In genomic region chr14:50961606-50962259, GRCh38 we compare ENCODE assay signal across 10 cellular contexts. TPM values are rescaled to one million over a fixed set of nuclear protein-coding genes. Genes with fewer than 3 reads are reported as not detected.
DNase-seq lines count a peak whose midpoint lies in the region; ATAC-seq, FAIRE-seq and TF ChIP-seq lines count a peak whose summit lies in the region.
"Had no signal": no experiment of that assay in that cellular context is flagged by ENCODE, and none has a peak within 500 bp of the region (broad histone marks: within the 10 kb centered on the region; RNA-seq: fewer than 3 reads in every experiment).

No MANE protein-coding gene starts in this region.

- H3K4me2 ChIP-seq in astrocyte (ENCODE audit: low read length) (peak overlapping the region; percentile 73), keratinocyte (ENCODE audit: control insufficient read depth, extremely low read depth, insufficient read depth, low read depth, low read length) (no peak overlapping the region)

- intact Hi-C loops in Caco-2 (cut with micrococcal nuclease; ENCODE audit: unreplicated experiment) = no loop called here

- H3K4me1 ChIP-seq in astrocyte (ENCODE audit: insufficient read depth, low read length) (peaks cover 26% of the 10 kb centered on the region), keratinocyte (ENCODE audit: control insufficient read depth, extremely low read depth, insufficient read depth, low read length) (peaks cover 10% of the 10 kb centered on the region), subcutaneous abdominal adipose tissue (ENCODE audit: control insufficient read depth in 5 of 5, insufficient read depth in 5 of 5, low read length in 5 of 5) (peaks cover 0 to 17% (median 12%) of the 10 kb centered on the region in 5 donors), Caco-2 (no peaks in the 10 kb centered on the region)

- H3K27ac ChIP-seq in astrocyte (ENCODE audit: low read depth, low read length) = peak overlapping the region; percentile 36
- H3K27ac ChIP-seq in keratinocyte (ENCODE audit: control insufficient read depth, insufficient read depth, low read length) = no peak overlapping the region
- H3K27ac ChIP-seq in subcutaneous abdominal adipose tissue (ENCODE audit: low read depth, low read length) = no peak overlapping the region

- dilution Hi-C loops in keratinocyte (cut with MboI; ENCODE audit: extremely low pct_ligation_motif_present, low sequenced_read_pairs) = no loop called here

- ATAC-seq in GM21723 (IDR thresholded peaks at IDR 0.05; ENCODE audit: unreplicated experiment) (no peak), GM19463 (IDR thresholded peaks at IDR 0.05; ENCODE audit: unreplicated experiment) (no peak)

- DNase-seq in HCEC 1CT (peak; percentile 92), astrocyte (ENCODE audit: low read depth) (peak; percentile 95), keratinocyte (ENCODE audit: low read depth, low spot score) (no peak), NCI-H1105 treated with DMSO at 0.1 percent for 48 hours (lab: John Stamatoyannopoulos, UW) (no peak), Caco-2 (no peak)
- DNase-seq: effector CD8-positive, alpha-beta T cell; naive B cell had no signal

- H3K27me3 Mint-ChIP-seq in astrocyte (ENCODE audit: low read depth, unreplicated experiment) (no peaks in the 10 kb centered on the region), Caco-2 (ENCODE audit: insufficient read depth, unreplicated experiment) (no peaks in the 10 kb centered on the region)

- H3K79me2 ChIP-seq in astrocyte (ENCODE audit: insufficient read depth, low read length) (no peaks in the 10 kb centered on the region), keratinocyte (ENCODE audit: control insufficient read depth, insufficient read depth, low read length) (no peaks in the 10 kb centered on the region)

- H4K20me1 ChIP-seq in astrocyte (ENCODE audit: insufficient read depth, low read length) (no peaks in the 10 kb centered on the region), keratinocyte (ENCODE audit: control insufficient read depth, extremely low read depth, insufficient read depth, low read length) (no peaks in the 10 kb centered on the region)

- H3K4me1 Mint-ChIP-seq in astrocyte (ENCODE audit: low read depth, unreplicated experiment) (peaks cover 14% of the 10 kb centered on the region), Caco-2 (ENCODE audit: low read depth, unreplicated experiment) (no peaks in the 10 kb centered on the region)
- H3K4me1 Mint-ChIP-seq: naive B cell had no signal

- H3K9ac ChIP-seq in astrocyte (ENCODE audit: low read length) (no peak overlapping the region), keratinocyte (ENCODE audit: control insufficient read depth, extremely low read depth, insufficient read depth, low read length) (no peak overlapping the region), subcutaneous abdominal adipose tissue (ENCODE audit: low read length in 5 of 5) (no peak overlapping the region)

- no peaks in the 10 kb centered on the region for H3K36me3 ChIP-seq in astrocyte (ENCODE audit: insufficient read depth, low read length)
- no peaks in the 10 kb centered on the region for H3K36me3 ChIP-seq in keratinocyte (ENCODE audit: control insufficient read depth in 2 of 2, extremely low read depth in 1 of 2, insufficient read depth in 2 of 2, low read length in 2 of 2)
- no peaks in the 10 kb centered on the region for H3K36me3 ChIP-seq in subcutaneous abdominal adipose tissue (ENCODE audit: control insufficient read depth in 5 of 5, insufficient read depth in 5 of 5, low read length in 5 of 5)
- H3K36me3 ChIP-seq in Caco-2 (ENCODE audit: control insufficient read depth, insufficient read depth, low read length) = no peaks in the 10 kb centered on the region

- no peaks in the 10 kb centered on the region for H3K9me1 ChIP-seq in keratinocyte (ENCODE audit: control insufficient read depth, extremely low read depth, insufficient read depth, low read length)

- POLR2A ChIA-PET in Caco-2 (lab: Charles Lee) = no interaction called here

- peak overlapping the region; percentile 27 for H3K4me3 ChIP-seq in astrocyte (ENCODE audit: insufficient read depth, low read depth, low read length)
- no peak overlapping the region for H3K4me3 ChIP-seq in keratinocyte (ENCODE audit: control insufficient read depth in 2 of 3, extremely low read depth in 1 of 3, insufficient read depth in 2 of 3, low read depth in 1 of 3, low read length in 3 of 3)
- H3K4me3 ChIP-seq in subcutaneous abdominal adipose tissue (ENCODE audit: low read depth in 1 of 5, low read length in 5 of 5) = peak overlapping the region in 3 of 5 donors; percentile 17 to 47 (median 18)
- no peak overlapping the region for H3K4me3 ChIP-seq in Caco-2 (ENCODE audit: low read depth, low read length)

- TF ChIP-seq CTCF in astrocyte (IDR thresholded peaks at IDR 0.05; ENCODE audit: insufficient read depth, low read depth, low read length) = no peak
- TF ChIP-seq CTCF in keratinocyte (optimal IDR thresholded peaks at IDR 0.05 in 1 of 3, IDR thresholded peaks at IDR 0.05 in 1 of 3, conservative IDR thresholded peaks at IDR 0.05 in 1 of 3; ENCODE audit: extremely low read depth in 1 of 3, insufficient read depth in 2 of 3, low read length in 3 of 3) = no peak
- TF ChIP-seq CTCF in Caco-2 (IDR thresholded peaks at IDR 0.05; ENCODE audit: insufficient read depth in 1 of 2, low read depth in 1 of 2, low read length in 1 of 2, severe bottlenecking in 1 of 2, unreplicated experiment in 1 of 2) = no peak

- BruUV-seq in Caco-2 (replicated peaks; lab: Mats Ljungman, UMichigan) = no TSS peak

- no peaks in the 10 kb centered on the region for H3K9me3 Mint-ChIP-seq in astrocyte (ENCODE audit: unreplicated experiment)
- H3K9me3 Mint-ChIP-seq in Caco-2 (ENCODE audit: unreplicated experiment) = no peaks in the 10 kb centered on the region
- H3K9me3 Mint-ChIP-seq: naive B cell had no signal

- peak; percentile 39 for FAIRE-seq in astrocyte (lab: Jason Lieb, UNC)
- peak; percentile 84 for FAIRE-seq in keratinocyte (lab: Jason Lieb, UNC)

- H3K36me3 Mint-ChIP-seq in astrocyte (ENCODE audit: low read depth, unreplicated experiment) (no peaks in the 10 kb centered on the region), Caco-2 (ENCODE audit: insufficient read depth, unreplicated experiment) (no peaks in the 10 kb centered on the region)
- H3K36me3 Mint-ChIP-seq: naive B cell had no signal

- H3K27ac Mint-ChIP-seq in astrocyte (ENCODE audit: unreplicated experiment) = no peak overlapping the region
- no peak overlapping the region for H3K27ac Mint-ChIP-seq in Caco-2 (ENCODE audit: unreplicated experiment)
- H3K27ac Mint-ChIP-seq: naive B cell had no signal

- CTCF ChIA-PET in Caco-2 (lab: Charles Lee) = no interaction called here

- H3K27me3 ChIP-seq in astrocyte (ENCODE audit: insufficient read depth, low read length) (no peaks in the 10 kb centered on the region), keratinocyte (ENCODE audit: control insufficient read depth, extremely low read depth, insufficient read depth, low read length) (no peaks in the 10 kb centered on the region), subcutaneous abdominal adipose tissue (ENCODE audit: control insufficient read depth in 5 of 5, insufficient read depth in 4 of 5, low read length in 5 of 5) (no peaks in the 10 kb centered on the region), Caco-2 (replicated peaks; ENCODE audit: control insufficient read depth, insufficient read depth, low read length) (no peaks in the 10 kb centered on the region)

- no peak overlapping the region for H2AFZ ChIP-seq in astrocyte (ENCODE audit: low read depth, low read length)
- H2AFZ ChIP-seq in keratinocyte (ENCODE audit: control insufficient read depth, low read length) = no peak overlapping the region

- H3K4me3 Mint-ChIP-seq in astrocyte (ENCODE audit: unreplicated experiment) = peak overlapping the region; percentile 15
- H3K4me3 Mint-ChIP-seq in Caco-2 (ENCODE audit: unreplicated experiment) = no peak overlapping the region
- H3K4me3 Mint-ChIP-seq: naive B cell had no signal

- H3K9me3 ChIP-seq in astrocyte (ENCODE audit: insufficient read depth, low read depth, low read length) (no peaks in the 10 kb centered on the region), keratinocyte (ENCODE audit: control insufficient read depth, low read depth, low read length) (no peaks in the 10 kb centered on the region), subcutaneous abdominal adipose tissue (ENCODE audit: control insufficient read depth in 5 of 5, low read length in 5 of 5) (no peaks in the 10 kb centered on the region), Caco-2 (no peaks in the 10 kb centered on the region)

RNA-seq across cellular contexts. Expression of gene PYGL, which starts 17.4 kb away (rescaled TPM):
- total RNA-seq in astrocyte (97.6 and 104 TPM in 2 replicates), Caco-2 (2022) (80.8 and 98.1 TPM in 2 replicates)
- 197 to 397 TPM (median 331 TPM) in 3 replicates for polyA plus RNA-seq in keratinocyte
- polyA plus RNA-seq in keratinocyte (2011; ENCODE audit: low read depth) = 180 TPM
- polyA plus RNA-seq in keratinocyte (2011; cell fraction: cytosol; rRNA removed) = 295 and 307 TPM in 2 replicates
- polyA plus RNA-seq in keratinocyte (2011; cell fraction: nucleus; rRNA removed) = 435 and 438 TPM in 2 replicates
- 141 and 328 TPM in 2 replicates for polyA plus RNA-seq in keratinocyte (2012; ENCODE audit: low replicate concordance)
- polyA minus RNA-seq in keratinocyte = 163 to 351 TPM (median 225 TPM) in 3 replicates
- polyA minus RNA-seq in keratinocyte (2011; cell fraction: cytosol; rRNA and poly(A)+ RNA removed) = 255 TPM
- 192 and 362 TPM in 2 replicates for polyA minus RNA-seq in keratinocyte (2011; cell fraction: nucleus; rRNA and poly(A)+ RNA removed)

Comparison
In these comparisons a context has a peak if more than half of its experiments do, and no peak if none do; other contexts are left out.
1. DNase-seq: peak in HCEC 1CT (single experiment) and astrocyte (single experiment); none in keratinocyte (single experiment), NCI-H1105 treated with DMSO at 0.1 percent for 48 hours (single experiment) and Caco-2 (0 of 2).
2. H3K4me3 ChIP-seq: peak in astrocyte (single experiment) and subcutaneous abdominal adipose tissue (3 of 5); none in keratinocyte (0 of 3) and Caco-2 (single experiment).